1 cellular context compared by ENCODE assay signal in the genomic region with DNA sequence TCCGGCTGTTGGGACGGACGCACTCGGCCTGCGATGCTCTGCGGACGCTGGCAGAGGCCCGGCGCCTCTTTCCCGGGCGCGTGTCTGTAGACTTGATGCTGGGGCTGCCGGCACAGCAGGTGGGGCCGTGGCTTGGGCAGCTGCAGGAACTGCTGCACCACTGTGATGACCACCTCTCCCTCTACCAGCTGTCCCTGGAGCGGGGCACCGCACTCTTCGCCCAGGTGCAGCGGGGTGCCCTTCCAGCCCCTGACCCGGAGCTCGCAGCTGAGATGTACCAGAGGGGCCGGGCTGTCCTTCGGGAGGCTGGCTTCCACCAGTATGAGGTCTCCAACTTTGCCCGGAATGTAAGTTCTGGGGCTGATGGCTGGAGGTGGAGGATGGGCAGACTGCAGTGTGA.
TF ChIP-seq lines count a peak whose summit lies in the region.

No MANE protein-coding gene starts in this region.

TF ChIP-seq in HCT116, 20 proteins besides CTCF, POLR2A, EP300 and RAD21:
- no peak for TF ChIP-seq EGR1 (IDR thresholded peaks at IDR 0.05; ENCODE audit: low read depth)
- TF ChIP-seq SIN3A (IDR thresholded peaks at IDR 0.05; ENCODE audit: low read depth): no peak
- no peak for TF ChIP-seq MAX (IDR thresholded peaks at IDR 0.05)
- TF ChIP-seq TCF7L2 (IDR thresholded peaks at IDR 0.05; ENCODE audit: borderline replicate concordance, extremely low read depth, insufficient read depth, insufficient read length): no peak
- TF ChIP-seq CBX3 (IDR thresholded peaks at IDR 0.05; ENCODE audit: low read depth): no peak
- no peak for TF ChIP-seq ZFX (IDR thresholded peaks at IDR 0.05)
- TF ChIP-seq, protein P1, sequence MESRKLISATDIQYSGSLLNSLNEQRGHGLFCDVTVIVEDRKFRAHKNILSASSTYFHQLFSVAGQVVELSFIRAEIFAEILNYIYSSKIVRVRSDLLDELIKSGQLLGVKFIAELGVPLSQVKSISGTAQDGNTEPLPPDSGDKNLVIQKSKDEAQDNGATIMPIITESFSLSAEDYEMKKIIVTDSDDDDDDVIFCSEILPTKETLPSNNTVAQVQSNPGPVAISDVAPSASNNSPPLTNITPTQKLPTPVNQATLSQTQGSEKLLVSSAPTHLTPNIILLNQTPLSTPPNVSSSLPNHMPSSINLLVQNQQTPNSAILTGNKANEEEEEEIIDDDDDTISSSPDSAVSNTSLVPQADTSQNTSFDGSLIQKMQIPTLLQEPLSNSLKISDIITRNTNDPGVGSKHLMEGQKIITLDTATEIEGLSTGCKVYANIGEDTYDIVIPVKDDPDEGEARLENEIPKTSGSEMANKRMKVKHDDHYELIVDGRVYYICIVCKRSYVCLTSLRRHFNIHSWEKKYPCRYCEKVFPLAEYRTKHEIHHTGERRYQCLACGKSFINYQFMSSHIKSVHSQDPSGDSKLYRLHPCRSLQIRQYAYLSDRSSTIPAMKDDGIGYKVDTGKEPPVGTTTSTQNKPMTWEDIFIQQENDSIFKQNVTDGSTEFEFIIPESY (IDR thresholded peaks at IDR 0.05; ENCODE audit: extremely low read depth, insufficient replicate concordance, low read length): no peak
- no peak for TF ChIP-seq REST (IDR thresholded peaks at IDR 0.05; ENCODE audit: low read depth)
- no peak for TF ChIP-seq POLR2AphosphoS5 (IDR thresholded peaks at IDR 0.05; ENCODE audit: low read depth, low read length)
- TF ChIP-seq SP1 (IDR thresholded peaks at IDR 0.05; ENCODE audit: low read depth): no peak
- TF ChIP-seq FOSL1 (IDR thresholded peaks at IDR 0.05; ENCODE audit: low read depth): no peak
- TF ChIP-seq EZH2 (IDR thresholded peaks at IDR 0.05): no peak
- no peak for TF ChIP-seq ZNF274 (IDR thresholded peaks at IDR 0.05; ENCODE audit: low read depth, low read length)
- TF ChIP-seq, protein P2, sequence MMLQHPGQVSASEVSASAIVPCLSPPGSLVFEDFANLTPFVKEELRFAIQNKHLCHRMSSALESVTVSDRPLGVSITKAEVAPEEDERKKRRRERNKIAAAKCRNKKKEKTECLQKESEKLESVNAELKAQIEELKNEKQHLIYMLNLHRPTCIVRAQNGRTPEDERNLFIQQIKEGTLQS (IDR thresholded peaks at IDR 0.05): no peak
- TF ChIP-seq SRF (IDR thresholded peaks at IDR 0.05; ENCODE audit: low read depth): no peak
- TF ChIP-seq YY1 (IDR thresholded peaks at IDR 0.05; ENCODE audit: extremely low read depth, insufficient replicate concordance, low read depth, low read length): no peak
- no peak for TF ChIP-seq ELF1 (IDR thresholded peaks at IDR 0.05; ENCODE audit: borderline replicate concordance, low read depth)
- no peak for TF ChIP-seq CEBPB (IDR thresholded peaks at IDR 0.05; ENCODE audit: low read depth)
- TF ChIP-seq JUND (IDR thresholded peaks at IDR 0.05): no peak
- TF ChIP-seq EZH2phosphoT487 (IDR thresholded peaks at IDR 0.05; ENCODE audit: borderline replicate concordance): no peak
TF ChIP-seq in HCT116: peak in this region for 0.
